Comparison of ENCODE assay signal across 8 cellular contexts in the genomic region with DNA sequence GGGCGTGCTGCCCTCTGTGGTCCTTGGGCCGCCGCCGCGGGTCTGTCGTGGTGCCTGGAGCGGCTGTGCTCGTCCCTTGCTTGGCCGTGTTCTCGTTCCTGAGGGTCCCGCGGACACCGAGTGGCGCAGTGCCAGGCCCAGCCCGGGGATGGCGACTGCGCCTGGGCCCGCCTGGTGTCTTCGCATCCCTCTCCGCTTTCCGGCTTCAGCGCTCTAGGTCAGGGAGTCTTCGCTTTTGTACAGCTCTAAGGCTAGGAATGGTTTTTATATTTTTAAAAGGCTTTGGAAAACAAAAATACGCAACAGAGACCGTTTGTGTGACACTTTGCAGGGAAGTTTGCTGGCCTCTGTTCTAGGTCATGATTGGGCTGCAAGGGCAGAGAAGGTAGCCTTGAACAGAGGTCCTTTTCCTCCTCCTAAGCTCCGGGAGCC. TPM values are rescaled to one million over a fixed set of nuclear protein-coding genes. Genes with fewer than 3 reads are reported as not detected.
DNase-seq lines count a peak whose midpoint lies in the region; ATAC-seq lines count a peak whose summit lies in the region.

No MANE protein-coding gene starts in this region.

- H3K4me3 ChIP-seq in MG63 (peak overlapping the region; percentile 71), iPS DF 6.9 (ENCODE audit: low read length) (peak overlapping the region; percentile 60; the same call in 1 of the 2 replicates)

- no CpG with 5 or more reads among the region's 26 CpGs for WGBS in iPS DF 6.9 (ENCODE audit: insufficient coverage, insufficient read length)

- DNase-seq in SHP77 (lab: John Stamatoyannopoulos, UW) (peak; percentile 1 to 15), SHP77 treated with DMSO at 0.1 percent for 48 hours (lab: John Stamatoyannopoulos, UW) (no peak), HCEC 1CT (peak; percentile 26), MG63 (no peak), amygdala (lab: John Stamatoyannopoulos, UW) (peak in 29 of 56 donors; percentile 24 to 90 (median 51)), iPS DF 6.9 (ENCODE audit: low read depth, low spot score) (no peak), sciatic nerve (ENCODE audit: low spot score) (peak; percentile 74), ecto neural progenitor cell (ENCODE audit: low spot score) (no peak)

- ATAC-seq in sciatic nerve = peak; percentile 14

- no peaks in the 10 kb centered on the region for H3K27me3 ChIP-seq in MG63
- H3K27me3 ChIP-seq in iPS DF 6.9 (ENCODE audit: control insufficient read depth, insufficient read depth, low read length) = no peaks in the 10 kb centered on the region

- peaks cover 43% of the 10 kb centered on the region for H3K36me3 ChIP-seq in MG63
- H3K36me3 ChIP-seq in iPS DF 6.9 (ENCODE audit: control insufficient read depth, insufficient read depth, low read length) = 0 out of 2 replicates have a peak, but pooled peaks cover 4% of the 10 kb centered on the region

- no peaks in the 10 kb centered on the region; the same call in 1 of the 2 replicates for H3K4me1 ChIP-seq in iPS DF 6.9 (ENCODE audit: control insufficient read depth, insufficient read depth, low read length)

- H3K9me3 ChIP-seq in MG63 (no peaks in the 10 kb centered on the region), iPS DF 6.9 (ENCODE audit: control insufficient read depth, insufficient read depth, low read length) (no peaks in the 10 kb centered on the region)

- no peak overlapping the region for H3K27ac ChIP-seq in iPS DF 6.9 (ENCODE audit: low read length)

- intact Hi-C loops in sciatic nerve (cut with DNase I) = no loop called here

RNA-seq across cellular contexts. Expression of a gene that starts 0.7 kb away (rescaled TPM):
- 352 and 381 TPM in 2 replicates for total RNA-seq in MG63 (2014; rRNA removed; shearing (Covaris generic); ENCODE audit: low replicate concordance)
- 209 TPM for total RNA-seq in sciatic nerve

Comparison
In these comparisons a context has a peak if more than half of its experiments do, and no peak if none do; other contexts are left out.
1. DNase-seq: peak in SHP77 (2 of 2), HCEC 1CT (single experiment), amygdala (29 of 56) and sciatic nerve (single experiment); none in SHP77 treated with DMSO at 0.1 percent for 48 hours (single experiment), MG63 (single experiment), iPS DF 6.9 (single experiment) and ecto neural progenitor cell (single experiment).